16 cellular contexts compared by ENCODE assay signal in the genomic region with DNA sequence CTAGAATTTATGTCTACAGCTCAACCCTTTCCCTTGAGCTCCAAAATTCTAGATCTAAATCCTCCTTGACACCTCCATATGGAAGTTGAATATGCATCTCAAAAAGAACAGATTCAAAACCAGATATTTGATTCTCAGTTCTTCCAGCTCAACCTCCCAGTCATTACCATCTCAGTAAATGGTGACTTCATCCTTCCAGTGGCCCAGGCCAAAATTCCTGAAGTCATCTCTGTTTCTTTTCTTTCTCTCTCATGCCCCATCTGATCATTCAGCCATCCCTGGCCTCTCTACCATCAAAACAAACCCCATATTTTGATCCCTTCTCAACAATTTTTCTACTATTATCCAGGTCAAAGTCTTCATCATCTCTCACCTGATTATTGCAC. TPM values are rescaled to one million over a fixed set of nuclear protein-coding genes. Genes with fewer than 3 reads are reported as not detected.
DNase-seq lines count a peak whose midpoint lies in the region; ATAC-seq and TF ChIP-seq lines count a peak whose summit lies in the region.
"Had no signal": no experiment of that assay in that cellular context is flagged by ENCODE, and none has a peak within 500 bp of the region (broad histone marks: within the 10 kb centered on the region; RNA-seq: fewer than 3 reads in every experiment).

No MANE protein-coding gene starts in this region.

- H3K4me3 Mint-ChIP-seq in stimulated activated naive B cell treated with anti-CD40 and anti-IgM and Interleukin-4, amounts not matched to agents 10 μg/mL and 1 μg/mL and 100 μg/mL, for 72 hours: no peak overlapping the region
- H3K4me3 Mint-ChIP-seq: naive B cell; stimulated activated memory B cell treated with anti-CD40 and anti-IgM and Interleukin-4, amounts not matched to agents 10 μg/mL and 1 μg/mL and 100 μg/mL, for 72 hours had no signal

- H3K9me3 ChIP-seq in adipocyte (ENCODE audit: control insufficient read depth, low read length): no peaks in the 10 kb centered on the region
- no peaks in the 10 kb centered on the region for H3K9me3 ChIP-seq in sigmoid colon

- intact Hi-C loops in left ventricle myocardium superior (cut with micrococcal nuclease) (no loop called here), sigmoid colon (cut with DNase I) (loop anchor here (5.0 kb wide), 1 partner anchor 47 kb away; no protein-coding TSS in a partner anchor)

- TF ChIP-seq EP300 in sigmoid colon (IDR thresholded peaks at IDR 0.05): no peak

- peaks cover 19% of the 10 kb centered on the region for H3K36me3 ChIP-seq in adipocyte (ENCODE audit: control insufficient read depth, insufficient read depth, low read length, severe bottlenecking)
- no peaks in the 10 kb centered on the region for H3K36me3 ChIP-seq in sigmoid colon

- H3K27ac ChIP-seq in sigmoid colon: peak overlapping the region; percentile 28 to 76 (median 54)

- H3K4me1 ChIP-seq in adipocyte (ENCODE audit: control insufficient read depth, insufficient read depth, low read length) (peaks cover 59% of the 10 kb centered on the region), sigmoid colon (peaks cover 0 to 66% (median 57%) of the 10 kb centered on the region in 4 donors)

- no peak overlapping the region for H3K27ac Mint-ChIP-seq in stimulated activated naive B cell treated with anti-CD40 and anti-IgM and Interleukin-4, amounts not matched to agents 10 μg/mL and 1 μg/mL and 100 μg/mL, for 72 hours
- H3K27ac Mint-ChIP-seq: naive B cell; stimulated activated memory B cell treated with anti-CD40 and anti-IgM and Interleukin-4, amounts not matched to agents 10 μg/mL and 1 μg/mL and 100 μg/mL, for 72 hours had no signal

- DNase-seq in AG10803 (ENCODE audit: low read depth) (peak; percentile 82), adipocyte (ENCODE audit: low read depth) (no peak), left ventricle myocardium superior (no peak), sigmoid colon (no peak), GF-D8 (lab: John Stamatoyannopoulos, UW) (no peak), superior temporal gyrus (ENCODE audit: extremely low spot score) (no peak)
- no peak for DNase-seq in stimulated activated naive B cell treated with anti-CD40 and anti-IgM and Interleukin-4, amounts not matched to agents 10 μg/mL and 1 μg/mL and 100 μg/mL, for 72 hours
- DNase-seq: activated CD4-positive, alpha-beta T cell treated with anti-CD3 and anti-CD28 coated beads, Interleukin-2, amount 50 U/mL, for 1 hour; naive B cell; NCI-H2081 treated with DMSO at 0.1 percent for 48 hours; NCI-H748 treated with DMSO at 0.1 percent for 48 hours; RPMI8226; stimulated activated CD4-positive, alpha-beta T cell treated with anti-CD3 and anti-CD28 coated beads, Interleukin-4, amount 100 ng/mL, for 4 hours had no signal

- H3K4me3 ChIP-seq in AG10803 (ENCODE audit: low read length) (no peak overlapping the region), adipocyte (ENCODE audit: low read length) (peak overlapping the region; percentile 33), sigmoid colon (no peak overlapping the region)

- TF ChIP-seq CTCF in AG10803 (conservative IDR thresholded peaks at IDR 0.05; ENCODE audit: low read length) (no peak), sigmoid colon (IDR thresholded peaks at IDR 0.05) (no peak)

- H3K27me3 ChIP-seq in adipocyte (replicated peaks; ENCODE audit: control insufficient read depth, insufficient read depth, low read length): no peaks in the 10 kb centered on the region
- no peaks in the 10 kb centered on the region for H3K27me3 ChIP-seq in sigmoid colon

- H3K36me3 Mint-ChIP-seq in stimulated activated naive B cell treated with anti-CD40 and anti-IgM and Interleukin-4, amounts not matched to agents 10 μg/mL and 1 μg/mL and 100 μg/mL, for 72 hours: no peaks in the 10 kb centered on the region
- H3K36me3 Mint-ChIP-seq: naive B cell; stimulated activated memory B cell treated with anti-CD40 and anti-IgM and Interleukin-4, amounts not matched to agents 10 μg/mL and 1 μg/mL and 100 μg/mL, for 72 hours had no signal

- no peaks in the 10 kb centered on the region for H3K27me3 Mint-ChIP-seq in stimulated activated naive B cell treated with anti-CD40 and anti-IgM and Interleukin-4, amounts not matched to agents 10 μg/mL and 1 μg/mL and 100 μg/mL, for 72 hours

- H3K9me3 Mint-ChIP-seq in stimulated activated naive B cell treated with anti-CD40 and anti-IgM and Interleukin-4, amounts not matched to agents 10 μg/mL and 1 μg/mL and 100 μg/mL, for 72 hours: no peaks in the 10 kb centered on the region
- H3K9me3 Mint-ChIP-seq: naive B cell; stimulated activated memory B cell treated with anti-CD40 and anti-IgM and Interleukin-4, amounts not matched to agents 10 μg/mL and 1 μg/mL and 100 μg/mL, for 72 hours had no signal

- H3K4me1 Mint-ChIP-seq in stimulated activated naive B cell treated with anti-CD40 and anti-IgM and Interleukin-4, amounts not matched to agents 10 μg/mL and 1 μg/mL and 100 μg/mL, for 72 hours: no peaks in the 10 kb centered on the region
- H3K4me1 Mint-ChIP-seq: naive B cell; stimulated activated memory B cell treated with anti-CD40 and anti-IgM and Interleukin-4, amounts not matched to agents 10 μg/mL and 1 μg/mL and 100 μg/mL, for 72 hours had no signal

- no peak for TF ChIP-seq POLR2A in sigmoid colon (IDR thresholded peaks at IDR 0.05)

- ATAC-seq in left ventricle myocardium superior: peak; percentile 66
- no peak for ATAC-seq in stimulated activated naive B cell treated with anti-CD40 and anti-IgM and Interleukin-4, amounts not matched to agents 10 μg/mL and 1 μg/mL and 100 μg/mL, for 72 hours (replicated peaks)
- ATAC-seq in GM21717 (IDR thresholded peaks at IDR 0.05; ENCODE audit: unreplicated experiment): no peak
- ATAC-seq: stimulated activated memory B cell treated with anti-CD40 and anti-IgM and Interleukin-4, amounts not matched to agents 10 μg/mL and 1 μg/mL and 100 μg/mL, for 72 hours had no signal

- H3K9ac ChIP-seq in adipocyte (ENCODE audit: low read length): peak overlapping the region; percentile 49

RNA-seq across cellular contexts. Expression of a gene that starts 29.4 kb away (rescaled TPM):
- total RNA-seq in left ventricle myocardium superior: 52.0 TPM
- total RNA-seq in sigmoid colon: 100 to 1,000 TPM in 3 of 4 donors, 10 to 100 TPM in 1; 85.2 to 363 (median 139) TPM
- 10 to 100 TPM; 16.6 to 88.4 (median 44.4) TPM for polyA plus RNA-seq in sigmoid colon
- total RNA-seq: T-helper 2 cell treated with Interferon-gamma antibody and Interleukin-4, amounts not matched to agents 100 ng/mL and 5 ng/mL, for 36 hours had no signal

RNA-seq across cellular contexts. Expression of a gene that starts 42.0 kb away (rescaled TPM):
- total RNA-seq in left ventricle myocardium superior: 741 TPM
- total RNA-seq in sigmoid colon: 1,000 to 10,000 TPM in 3 of 4 donors, 100 to 1,000 TPM in 1; 675 to 1,612 (median 1,535) TPM
- 100 to 1,000 TPM in 2 of 3 donors, 10 to 100 TPM in 1; 41.2 to 380 (median 180) TPM for polyA plus RNA-seq in sigmoid colon
- total RNA-seq: T-helper 2 cell treated with Interferon-gamma antibody and Interleukin-4, amounts not matched to agents 100 ng/mL and 5 ng/mL, for 36 hours had no signal
